Comparison of ENCODE assay signal across 9 cellular contexts in genomic region chr19:50252111-50252886, GRCh38. TPM values are rescaled to one million over a fixed set of nuclear protein-coding genes. Genes with fewer than 3 reads are reported as not detected.
DNase-seq lines count a peak whose midpoint lies in the region; ATAC-seq lines count a peak whose summit lies in the region.
"Had no signal": no experiment of that assay in that cellular context is flagged by ENCODE, and none has a peak within 500 bp of the region (broad histone marks: within the 10 kb centered on the region; RNA-seq: fewer than 3 reads in every experiment).

No MANE protein-coding gene starts in this region.

- no peaks in the 10 kb centered on the region for H3K36me3 ChIP-seq in Karpas-422 (ENCODE audit: insufficient read depth, low read length)

- ATAC-seq in activated T-cell treated with anti-CD3 and anti-CD28 coated beads, Interleukin-2, amount 50 U/mL, for 72 hours (replicated peaks in 1 of 2) = no peak
- peak; percentile 42 to 68 for ATAC-seq in stimulated activated naive B cell treated with anti-CD40 and anti-IgM and Interleukin-4, amounts not matched to agents 10 μg/mL and 1 μg/mL and 100 μg/mL, for 72 hours (replicated peaks)
- ATAC-seq in GM18517 (IDR thresholded peaks at IDR 0.05; ENCODE audit: unreplicated experiment) = no peak
- no peak for ATAC-seq in GM18868 (IDR thresholded peaks at IDR 0.05; ENCODE audit: unreplicated experiment)

- H3K4me1 ChIP-seq in Karpas-422 (ENCODE audit: low read length) = no peaks in the 10 kb centered on the region

- H3K4me3 Mint-ChIP-seq in activated T-cell treated with anti-CD3 and anti-CD28 coated beads, Interleukin-2, amount 50 U/mL, for 72 hours = no peak overlapping the region
- H3K4me3 Mint-ChIP-seq in stimulated activated naive B cell treated with anti-CD40 and anti-IgM and Interleukin-4, amounts not matched to agents 10 μg/mL and 1 μg/mL and 100 μg/mL, for 72 hours = no peak overlapping the region

- H2AFZ ChIP-seq in Karpas-422 (ENCODE audit: low read length) = no peak overlapping the region

- peaks cover 0 to 8% of the 10 kb centered on the region in 2 donors for H3K9me3 Mint-ChIP-seq in activated T-cell treated with anti-CD3 and anti-CD28 coated beads, Interleukin-2, amount 50 U/mL, for 72 hours
- peaks cover 0 to 15% of the 10 kb centered on the region in 2 donors for H3K9me3 Mint-ChIP-seq in stimulated activated naive B cell treated with anti-CD40 and anti-IgM and Interleukin-4, amounts not matched to agents 10 μg/mL and 1 μg/mL and 100 μg/mL, for 72 hours

- no peaks in the 10 kb centered on the region for H3K79me2 ChIP-seq in Karpas-422 (ENCODE audit: low read length)

- H3K4me2 ChIP-seq in Karpas-422 (ENCODE audit: low read depth, low read length, poor library complexity, severe bottlenecking) = no peak overlapping the region

- no peaks in the 10 kb centered on the region for H4K20me1 ChIP-seq in Karpas-422 (ENCODE audit: insufficient read depth, low read depth, low read length)

- H3K4me1 Mint-ChIP-seq in activated T-cell treated with anti-CD3 and anti-CD28 coated beads, Interleukin-2, amount 50 U/mL, for 72 hours (ENCODE audit: low read depth) = no peaks in the 10 kb centered on the region
- H3K4me1 Mint-ChIP-seq in stimulated activated naive B cell treated with anti-CD40 and anti-IgM and Interleukin-4, amounts not matched to agents 10 μg/mL and 1 μg/mL and 100 μg/mL, for 72 hours = peaks cover 0 to 6% of the 10 kb centered on the region in 2 donors

- no peak overlapping the region for H3K27ac Mint-ChIP-seq in activated T-cell treated with anti-CD3 and anti-CD28 coated beads, Interleukin-2, amount 50 U/mL, for 72 hours
- peak overlapping the region; percentile 20 for H3K27ac Mint-ChIP-seq in stimulated activated naive B cell treated with anti-CD40 and anti-IgM and Interleukin-4, amounts not matched to agents 10 μg/mL and 1 μg/mL and 100 μg/mL, for 72 hours

- DNase-seq in CMK (ENCODE audit: low read depth) = peak; percentile 9
- peak; percentile 87 for DNase-seq in Karpas-422
- DNase-seq in activated T-cell treated with anti-CD3 and anti-CD28 coated beads, Interleukin-2, amount 50 U/mL, for 72 hours = peak; percentile 28 to 45
- peak; percentile 34 for DNase-seq in iris pigment epithelial cell (ENCODE audit: low read depth)
- no peak for DNase-seq in stimulated activated naive B cell treated with anti-CD40 and anti-IgM and Interleukin-4, amounts not matched to agents 10 μg/mL and 1 μg/mL and 100 μg/mL, for 72 hours
- no peak for DNase-seq in amniotic stem cell (lab: John Stamatoyannopoulos, UW)

- H3K4me3 ChIP-seq in Karpas-422 (ENCODE audit: low read length) = no peak overlapping the region

- H3K9me3 ChIP-seq in Karpas-422 (ENCODE audit: low read length) = peaks cover 15% of the 10 kb centered on the region

- no peak overlapping the region for H3K9ac ChIP-seq in Karpas-422 (ENCODE audit: low read length)

- H3K27me3 Mint-ChIP-seq in activated T-cell treated with anti-CD3 and anti-CD28 coated beads, Interleukin-2, amount 50 U/mL, for 72 hours (ENCODE audit: low read depth) = peaks cover 22% of the 10 kb centered on the region
- peaks cover 34 to 42% of the 10 kb centered on the region in 2 donors for H3K27me3 Mint-ChIP-seq in stimulated activated naive B cell treated with anti-CD40 and anti-IgM and Interleukin-4, amounts not matched to agents 10 μg/mL and 1 μg/mL and 100 μg/mL, for 72 hours

- no peaks in the 10 kb centered on the region for H3K9me2 ChIP-seq in Karpas-422 (replicated peaks; ENCODE audit: insufficient read depth, low read length)

- H3K27ac ChIP-seq in Karpas-422 (ENCODE audit: low read length) = no peak overlapping the region

- H3K27me3 ChIP-seq in Karpas-422 (ENCODE audit: low read length) = peaks cover 3% of the 10 kb centered on the region; the same call in 1 of the 2 replicates

- H3K36me3 Mint-ChIP-seq in activated T-cell treated with anti-CD3 and anti-CD28 coated beads, Interleukin-2, amount 50 U/mL, for 72 hours (ENCODE audit: insufficient read depth in 2 of 2) = peaks cover 4 to 7% of the 10 kb centered on the region in 2 donors
- H3K36me3 Mint-ChIP-seq in stimulated activated naive B cell treated with anti-CD40 and anti-IgM and Interleukin-4, amounts not matched to agents 10 μg/mL and 1 μg/mL and 100 μg/mL, for 72 hours = peaks cover 5 to 16% of the 10 kb centered on the region in 2 donors

RNA-seq across cellular contexts. Expression of gene MYH14, which starts 48.9 kb away (rescaled TPM):
- not detected in 2 replicates for total RNA-seq in Karpas-422 (2014; rRNA removed; shearing (Covaris generic); ENCODE audit: low replicate concordance)
- total RNA-seq in activated T-cell treated with anti-CD3 and anti-CD28 coated beads, Interleukin-2, amount 50 U/mL, for 72 hours = not detected
- total RNA-seq: HT1080 had no signal

Comparison
In these comparisons a context has a peak if more than half of its experiments do, and no peak if none do; other contexts are left out.
1. DNase-seq: peak in CMK (single experiment), Karpas-422 (single experiment), activated T-cell treated with anti-CD3 and anti-CD28 coated beads, Interleukin-2, amount 50 U/mL, for 72 hours (2 of 2) and iris pigment epithelial cell (single experiment); none in stimulated activated naive B cell treated with anti-CD40 and anti-IgM and Interleukin-4, amounts not matched to agents 10 μg/mL and 1 μg/mL and 100 μg/mL, for 72 hours (single experiment) and amniotic stem cell (single experiment).
2. ATAC-seq: peak in stimulated activated naive B cell treated with anti-CD40 and anti-IgM and Interleukin-4, amounts not matched to agents 10 μg/mL and 1 μg/mL and 100 μg/mL, for 72 hours (2 of 2); none in activated T-cell treated with anti-CD3 and anti-CD28 coated beads, Interleukin-2, amount 50 U/mL, for 72 hours (0 of 2), GM18517 (single experiment) and GM18868 (single experiment).